8 cellular contexts compared by ENCODE assay signal in genomic region chr7:94004024-94004945, GRCh38.
DNase-seq lines count a peak whose midpoint lies in the region; ATAC-seq and TF ChIP-seq lines count a peak whose summit lies in the region.

BET1 (minus strand) TSS chr7:94004355; CDS start chr7:94004216, 139 bp downstream.

- H3K4me1 ChIP-seq in ES-I3 (ENCODE audit: insufficient read depth, low read length) (no peaks in the 10 kb centered on the region; the same call in 1 of the 2 replicates), HAP-1 (peaks cover 10% of the 10 kb centered on the region), MM.1S (ENCODE audit: low read length) (peaks cover 10% of the 10 kb centered on the region; the same call in 1 of the 2 replicates)

- H3K9me2 ChIP-seq in MM.1S (replicated peaks; ENCODE audit: insufficient read depth, low read length), result no peaks in the 10 kb centered on the region

- ATAC-seq in stimulated activated naive CD8-positive, alpha-beta T cell treated with anti-CD3 and anti-CD28 coated beads, Interleukin-15, amount 100 ng/mL, for 72 hours, result peak; percentile 97

- peak within 1 kb of the TSS; percentile 55; the same call in 1 of the 2 replicates for H3K27ac ChIP-seq in MM.1S (ENCODE audit: low read length)

- H3K9me3 Mint-ChIP-seq in nephron progenitor cell, result peaks cover 5% of the 10 kb centered on the region
- no peaks in the 10 kb centered on the region for H3K9me3 Mint-ChIP-seq in stimulated activated naive CD8-positive, alpha-beta T cell treated with anti-CD3 and anti-CD28 coated beads, Interleukin-15, amount 100 ng/mL, for 72 hours

- H4K20me1 ChIP-seq in MM.1S (ENCODE audit: insufficient read depth, low read length), result no peaks in the 10 kb centered on the region

- peak within 1 kb of the TSS; percentile 80 for H3K9ac ChIP-seq in ES-I3 (ENCODE audit: low read depth, low read length)
- H3K9ac ChIP-seq in MM.1S (ENCODE audit: low read length), result peak within 1 kb of the TSS; percentile 92

- H3K4me2 ChIP-seq in MM.1S (ENCODE audit: low read depth, low read length), result peak within 1 kb of the TSS; percentile 82

- no peaks in the 10 kb centered on the region for H3F3A ChIP-seq in MM.1S (ENCODE audit: insufficient read depth, low read length)

- H3K9me3 ChIP-seq in ES-I3 (ENCODE audit: control insufficient read depth, insufficient read depth, low read length) (no peaks in the 10 kb centered on the region), HAP-1 (no peaks in the 10 kb centered on the region), MM.1S (replicated peaks; ENCODE audit: insufficient read depth, low read length) (no peaks in the 10 kb centered on the region)

- H3K4me1 Mint-ChIP-seq in nephron progenitor cell, result peaks cover 33% of the 10 kb centered on the region
- peaks cover 40% of the 10 kb centered on the region for H3K4me1 Mint-ChIP-seq in stimulated activated naive CD8-positive, alpha-beta T cell treated with anti-CD3 and anti-CD28 coated beads, Interleukin-15, amount 100 ng/mL, for 72 hours

- H3K36me3 ChIP-seq in ES-I3 (ENCODE audit: insufficient read depth, low read length) (no peaks in the 10 kb centered on the region), HAP-1 (replicated peaks) (peaks cover 3% of the 10 kb centered on the region), MM.1S (replicated peaks; ENCODE audit: insufficient read depth, low read length) (no peaks in the 10 kb centered on the region)

- H3K79me2 ChIP-seq in MM.1S (ENCODE audit: low read length), result peaks cover 42% of the 10 kb centered on the region

- peak within 1 kb of the TSS; percentile 94 for H3K4me3 ChIP-seq in HAP-1
- peak within 1 kb of the TSS; percentile 94 for H3K4me3 ChIP-seq in MM.1S (ENCODE audit: low read length)

- H3K27me3 ChIP-seq in HAP-1 (ENCODE audit: low read depth), result peaks cover 26% of the 10 kb centered on the region
- peaks cover 7% of the 10 kb centered on the region; the same call in 1 of the 2 replicates for H3K27me3 ChIP-seq in MM.1S (replicated peaks; ENCODE audit: insufficient read depth, low read length)

- peaks cover 26% of the 10 kb centered on the region for H3K27me3 Mint-ChIP-seq in nephron progenitor cell (ENCODE audit: low read depth, poor library complexity)
- peaks cover 8% of the 10 kb centered on the region for H3K27me3 Mint-ChIP-seq in stimulated activated naive CD8-positive, alpha-beta T cell treated with anti-CD3 and anti-CD28 coated beads, Interleukin-15, amount 100 ng/mL, for 72 hours

- peaks cover 10% of the 10 kb centered on the region for H3K36me3 Mint-ChIP-seq in nephron progenitor cell (ENCODE audit: low read depth)

- H2AFZ ChIP-seq in MM.1S (ENCODE audit: low read length), result peak within 1 kb of the TSS; percentile 89

- peak within 1 kb of the TSS; percentile 99 for H3K27ac Mint-ChIP-seq in nephron progenitor cell
- H3K27ac Mint-ChIP-seq in stimulated activated naive CD8-positive, alpha-beta T cell treated with anti-CD3 and anti-CD28 coated beads, Interleukin-15, amount 100 ng/mL, for 72 hours, result peak within 1 kb of the TSS; percentile 100

- H3K4me3 Mint-ChIP-seq in nephron progenitor cell, result peak within 1 kb of the TSS; percentile 100
- H3K4me3 Mint-ChIP-seq in stimulated activated naive CD8-positive, alpha-beta T cell treated with anti-CD3 and anti-CD28 coated beads, Interleukin-15, amount 100 ng/mL, for 72 hours, result peak within 1 kb of the TSS; percentile 100

- no peak for TF ChIP-seq CTCF in MM.1S (IDR thresholded peaks at IDR 0.05; ENCODE audit: low read length)
- no peak for TF ChIP-seq CTCF in nephron progenitor cell (IDR thresholded peaks at IDR 0.05)

- in situ Hi-C loops in HAP-1 (cut with MboI; ENCODE audit: low sequenced_read_pairs), result no loop called here

- DNase-seq in HAP-1 (ENCODE audit: low spot score in 2 of 2) (peak; percentile 89 to 94), MM.1S (peak; percentile 97), SIG-M5 (lab: John Stamatoyannopoulos, UW) (peak; percentile 63), activated gamma-delta T cell (lab: John Stamatoyannopoulos, UW) (peak; percentile 86), fibroblast of the conjunctiva (ENCODE audit: low read depth) (peak; percentile 88), nephron progenitor cell (peak; percentile 91)
- DNase-seq in stimulated activated naive CD8-positive, alpha-beta T cell treated with anti-CD3 and anti-CD28 coated beads, Interleukin-15, amount 100 ng/mL, for 72 hours, result peak; percentile 81 to 90

Comparison
In these comparisons a context has a peak if more than half of its experiments do, and no peak if none do; other contexts are left out.
1. Peak in every context shown above with its lines: DNase-seq, ATAC-seq, H3K4me3 ChIP-seq and H3K27ac ChIP-seq.